ENCODE assay signal across 1 cellular context in genomic region chr5:34656001-34656699, GRCh38.
TF ChIP-seq lines count a peak whose summit lies in the region.

Gene RAI14 (plus strand): TSS chr5:34656328. CDS start chr5:34686920, 30,592 bp downstream.

TF ChIP-seq in HEK293, 187 proteins besides CTCF, POLR2A, EP300 and RAD21 (continued from another document and continues in another):
- TF ChIP-seq ZNF292 (tag by site-specific recombination; IDR thresholded peaks at IDR 0.05; ENCODE audit: borderline replicate concordance, low read depth) (no peak), ZNF549 (tag by site-specific recombination; IDR thresholded peaks at IDR 0.05) (0 out of 2 replicates have a peak, but pooled peaks have one; percentile 58), AEBP2 (tag by site-specific recombination; IDR thresholded peaks at IDR 0.05; ENCODE audit: borderline replicate concordance) (no peak), YY2 (tag by site-specific recombination; IDR thresholded peaks at IDR 0.05) (no peak), ZNF830 (tag by site-specific recombination; IDR thresholded peaks at IDR 0.05; ENCODE audit: low read depth) (no peak), EGR2 (tag by site-specific recombination; IDR thresholded peaks at IDR 0.05; ENCODE audit: low read depth) (peak; percentile 28; the same call in 1 of the 2 replicates), ZNF223 (tag by site-specific recombination; IDR thresholded peaks at IDR 0.05) (no peak), ZNF792 (tag by site-specific recombination; IDR thresholded peaks at IDR 0.05) (no peak), ZNF146 (tag by site-specific recombination; IDR thresholded peaks at IDR 0.05) (no peak), ZBTB8A (tag by site-specific recombination; IDR thresholded peaks at IDR 0.05) (peak; percentile 82), ZNF639 (tag by site-specific recombination; IDR thresholded peaks at IDR 0.05) (no peak), ZNF561 (tag by site-specific recombination; IDR thresholded peaks at IDR 0.05; ENCODE audit: borderline replicate concordance) (peak; percentile 95), KLF9 (tag by site-specific recombination; IDR thresholded peaks at IDR 0.05; ENCODE audit: low read depth) (0 out of 2 replicates have a peak, but pooled peaks have one; percentile 16), SP2 (tag by site-specific recombination; IDR thresholded peaks at IDR 0.05) (peak; percentile 44), ZBTB1 (tag by site-specific recombination; IDR thresholded peaks at IDR 0.05) (no peak), ZNF239 (tag by site-specific recombination; IDR thresholded peaks at IDR 0.05) (no peak), SP7 (tag by site-specific recombination; IDR thresholded peaks at IDR 0.05) (no peak; the same call in 1 of the 2 replicates), PRDM1 (tag by site-specific recombination; IDR thresholded peaks at IDR 0.05) (no peak), ZNF677 (tag by site-specific recombination; IDR thresholded peaks at IDR 0.05) (0 out of 2 replicates have a peak, but pooled peaks have one; percentile 3), ZNF776 (tag by site-specific recombination; IDR thresholded peaks at IDR 0.05; ENCODE audit: borderline replicate concordance) (no peak), OVOL3 (tag by site-specific recombination; IDR thresholded peaks at IDR 0.05) (0 out of 2 replicates have a peak, but pooled peaks have one; percentile 29), ZNF654 (tag by site-specific recombination; IDR thresholded peaks at IDR 0.05; ENCODE audit: low read depth) (no peak), KLF10 (tag by site-specific recombination; IDR thresholded peaks at IDR 0.05) (peak; percentile 66; the same call in 1 of the 2 replicates), ZNF214 (tag by site-specific recombination; IDR thresholded peaks at IDR 0.05; ENCODE audit: borderline replicate concordance) (no peak), ZNF449 (tag by site-specific recombination; IDR thresholded peaks at IDR 0.05) (no peak), ZNF350 (tag by site-specific recombination; IDR thresholded peaks at IDR 0.05) (no peak), PRDM6 (tag by site-specific recombination; IDR thresholded peaks at IDR 0.05) (no peak), ZNF138 (tag by site-specific recombination; IDR thresholded peaks at IDR 0.05; ENCODE audit: borderline replicate concordance) (no peak), ZNF48 (tag by site-specific recombination; IDR thresholded peaks at IDR 0.05) (no peak), PBX3 (CRISPR knock-in tag; IDR thresholded peaks at IDR 0.05) (0 out of 2 replicates have a peak, but pooled peaks have one; percentile 49), ZNF341 (tag by site-specific recombination; IDR thresholded peaks at IDR 0.05; ENCODE audit: low read depth) (no peak; the same call in 1 of the 2 replicates), PRDM10 (tag by site-specific recombination; IDR thresholded peaks at IDR 0.05) (no peak), ZNF558 (tag by site-specific recombination; IDR thresholded peaks at IDR 0.05) (no peak), ZNF266 (tag by site-specific recombination; IDR thresholded peaks at IDR 0.05; ENCODE audit: low read depth) (no peak), ZSCAN30 (tag by site-specific recombination; IDR thresholded peaks at IDR 0.05) (peak; percentile 93), ZBTB48 (tag by site-specific recombination; IDR thresholded peaks at IDR 0.05) (peak; percentile 16), TSHZ1 (tag by site-specific recombination; IDR thresholded peaks at IDR 0.05; ENCODE audit: borderline replicate concordance) (0 out of 2 replicates have a peak, but pooled peaks have one; percentile 24), ZBTB11 (tag by site-specific recombination; conservative IDR thresholded peaks at IDR 0.05; ENCODE audit: low read depth) (peak; percentile 87), ZNF626 (tag by site-specific recombination; IDR thresholded peaks at IDR 0.05) (no peak; the same call in 1 of the 2 replicates), ZNF645 (tag by site-specific recombination; IDR thresholded peaks at IDR 0.05) (no peak)
